8 cellular contexts compared by ENCODE assay signal in the genomic region with DNA sequence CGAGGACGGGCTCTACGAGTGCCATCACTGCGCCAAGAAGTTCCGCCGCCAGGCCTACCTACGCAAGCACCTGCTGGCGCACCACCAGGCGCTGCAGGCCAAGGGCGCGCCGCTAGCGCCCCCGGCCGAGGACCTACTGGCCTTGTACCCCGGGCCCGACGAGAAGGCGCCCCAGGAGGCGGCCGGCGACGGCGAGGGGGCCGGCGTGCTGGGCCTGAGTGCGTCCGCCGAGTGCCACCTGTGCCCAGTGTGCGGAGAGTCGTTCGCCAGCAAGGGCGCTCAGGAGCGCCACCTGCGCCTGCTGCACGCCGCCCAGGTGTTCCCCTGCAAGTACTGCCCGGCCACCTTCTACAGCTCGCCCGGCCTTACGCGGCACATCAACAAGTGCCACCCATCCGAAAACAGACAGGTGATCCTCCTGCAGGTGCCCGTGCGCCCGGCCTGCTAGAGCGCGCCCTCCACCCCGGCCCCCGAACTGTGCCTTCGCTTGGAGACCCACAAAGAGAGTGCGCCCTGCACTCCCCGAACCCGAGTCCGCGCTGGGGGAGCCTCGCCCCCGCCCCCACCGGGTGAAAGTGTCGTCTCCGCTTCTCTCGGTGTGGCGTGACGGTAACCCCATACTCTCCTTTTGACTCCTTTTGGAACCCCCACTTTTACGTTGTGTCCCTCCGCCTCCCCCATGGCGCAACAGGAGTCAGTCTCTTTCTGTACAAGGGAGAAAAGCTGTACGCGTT. TPM values are rescaled to one million over a fixed set of nuclear protein-coding genes. Genes with fewer than 3 reads are reported as not detected.
DNase-seq lines count a peak whose midpoint lies in the region; ATAC-seq and TF ChIP-seq lines count a peak whose summit lies in the region.

No MANE protein-coding gene starts in this region.

- H3K4me3 ChIP-seq in HL-60 (replicated peaks; ENCODE audit: insufficient read depth, low read length): peak overlapping the region; percentile 10; the same call in 1 of the 2 replicates

- no peak for TF ChIP-seq CTCF in HL-60 (IDR thresholded peaks at IDR 0.05; ENCODE audit: insufficient read depth, low read length)

- peak overlapping the region; percentile 81 to 89 for H3K4me3 Mint-ChIP-seq in activated T-cell treated with anti-CD3 and anti-CD28 coated beads, Interleukin-2, amount 50 U/mL, for 72 hours

- peaks cover 53% of the 10 kb centered on the region for H3K4me1 Mint-ChIP-seq in activated T-cell treated with anti-CD3 and anti-CD28 coated beads, Interleukin-2, amount 50 U/mL, for 72 hours (ENCODE audit: low read depth)

- ATAC-seq in activated T-cell treated with anti-CD3 and anti-CD28 coated beads, Interleukin-2, amount 50 U/mL, for 72 hours (replicated peaks in 1 of 2): peak; percentile 46 to 55
- ATAC-seq in left lobe of liver: peak; percentile 62
- ATAC-seq in HG02571 (IDR thresholded peaks at IDR 0.05; ENCODE audit: unreplicated experiment): no peak
- ATAC-seq in HG03139 (IDR thresholded peaks at IDR 0.05; ENCODE audit: unreplicated experiment): no peak
- no peak for ATAC-seq in HG03354 (IDR thresholded peaks at IDR 0.05; ENCODE audit: poor library complexity, severe bottlenecking, unreplicated experiment)
- no peak for ATAC-seq in GM18861 (IDR thresholded peaks at IDR 0.05; ENCODE audit: unreplicated experiment)

- H3K27me3 ChIP-seq in HL-60 (ENCODE audit: insufficient read depth, poor library complexity, severe bottlenecking): peaks cover 81% of the 10 kb centered on the region

- H3K27me3 Mint-ChIP-seq in activated T-cell treated with anti-CD3 and anti-CD28 coated beads, Interleukin-2, amount 50 U/mL, for 72 hours (ENCODE audit: low read depth): peaks cover 74% of the 10 kb centered on the region

- no peak overlapping the region for H3K27ac ChIP-seq in HL-60 (replicated peaks)

- no peak overlapping the region for H3K27ac Mint-ChIP-seq in activated T-cell treated with anti-CD3 and anti-CD28 coated beads, Interleukin-2, amount 50 U/mL, for 72 hours

- DNase-seq in COLO668 (lab: John Stamatoyannopoulos, UW; ENCODE audit: unreplicated experiment) (peak; percentile 92), HL-60 (ENCODE audit: low read depth in 1 of 2, low spot score in 1 of 2) (no peak), left lobe of liver (ENCODE audit: low spot score) (no peak)
- DNase-seq in activated T-cell treated with anti-CD3 and anti-CD28 coated beads, Interleukin-2, amount 50 U/mL, for 72 hours: peak; percentile 43 to 55

- H3K36me3 Mint-ChIP-seq in activated T-cell treated with anti-CD3 and anti-CD28 coated beads, Interleukin-2, amount 50 U/mL, for 72 hours (ENCODE audit: insufficient read depth in 2 of 2): peaks cover 2 to 3% of the 10 kb centered on the region in 2 donors

- H3K9me3 Mint-ChIP-seq in activated T-cell treated with anti-CD3 and anti-CD28 coated beads, Interleukin-2, amount 50 U/mL, for 72 hours: no peaks in the 10 kb centered on the region

RNA-seq across cellular contexts. Expression of a gene that starts 1.6 kb away (rescaled TPM):
- total RNA-seq in activated T-cell treated with anti-CD3 and anti-CD28 coated beads, Interleukin-2, amount 50 U/mL, for 72 hours: 1 to 10 TPM; 4.1 to 7.4 TPM
- not detected for total RNA-seq in left lobe of liver

Comparison
In these comparisons a context has a peak if more than half of its experiments do, and no peak if none do; other contexts are left out.
1. DNase-seq: peak in COLO668 (single experiment) and activated T-cell treated with anti-CD3 and anti-CD28 coated beads, Interleukin-2, amount 50 U/mL, for 72 hours (2 of 2); none in HL-60 (0 of 2) and left lobe of liver (single experiment).
2. ATAC-seq: peak in activated T-cell treated with anti-CD3 and anti-CD28 coated beads, Interleukin-2, amount 50 U/mL, for 72 hours (2 of 2) and left lobe of liver (single experiment); none in HG02571 (single experiment), HG03139 (single experiment), HG03354 (single experiment) and GM18861 (single experiment).